Comparison of ENCODE assay signal across 19 cellular contexts in the genomic region with DNA sequence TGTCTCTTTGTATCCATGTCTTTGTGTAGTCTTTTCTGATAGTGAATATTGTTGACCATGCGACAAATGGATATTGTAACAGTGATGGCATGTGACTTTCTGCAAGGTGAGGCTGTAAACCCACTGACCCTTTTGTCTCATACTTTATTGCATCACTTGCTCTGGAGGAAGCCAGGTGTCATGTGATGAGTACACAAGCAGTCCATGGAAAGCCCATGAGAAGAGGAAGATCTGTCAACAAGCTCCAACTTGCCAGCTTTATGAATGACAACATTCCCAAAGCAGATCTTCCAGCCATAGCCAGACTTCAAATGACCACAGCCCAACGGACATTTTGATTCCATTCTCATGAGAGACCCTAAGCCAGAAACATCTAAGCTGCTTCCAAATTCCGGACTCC.
"Had no signal": no experiment of that assay in that cellular context is flagged by ENCODE, and none has a peak within 500 bp of the region (broad histone marks: within the 10 kb centered on the region; RNA-seq: fewer than 3 reads in every experiment).

No MANE protein-coding gene starts in this region.

- H3K9me3 ChIP-seq: body of pancreas, mucosa of descending colon had no signal

- H3K4me1 ChIP-seq: body of pancreas, left ventricle myocardium inferior, spleen had no signal

- DNase-seq: activated B cell treated with CpG ODN at 0.5 μM for 24 hours; activated CD4-positive, alpha-beta T cell treated with anti-CD3 and anti-CD28 coated beads, Interleukin-2, amount 50 U/mL, for 1 hour; activated CD8-positive, alpha-beta T cell treated with anti-CD3 and anti-CD28 coated beads for 36 hours; activated T-cell treated with anti-CD3 and anti-CD28 coated beads, Interleukin-2, amount 50 U/mL, for 4 hours; aorta; body of pancreas; dorsolateral prefrontal cortex; effector memory CD4-positive, alpha-beta T cell; foreskin fibroblast; left ventricle myocardium inferior; mucosa of descending colon; posterior cingulate gyrus; right cardiac atrium; spleen; stimulated activated naive CD4-positive, alpha-beta T cell; T-helper 1 cell had no signal

- H3K4me3 ChIP-seq: body of pancreas, coronary artery, dorsolateral prefrontal cortex, left ventricle myocardium inferior, lung, mucosa of descending colon, spleen, tibial nerve had no signal

- H3K27me3 ChIP-seq: body of pancreas, dorsolateral prefrontal cortex, spleen, tibial nerve had no signal

- H3K36me3 ChIP-seq: left ventricle myocardium inferior, spleen, tibial nerve had no signal

- H3K27ac ChIP-seq: body of pancreas, coronary artery, dorsolateral prefrontal cortex, left ventricle myocardium inferior, spleen, tibial nerve had no signal
